In the genomic region with DNA sequence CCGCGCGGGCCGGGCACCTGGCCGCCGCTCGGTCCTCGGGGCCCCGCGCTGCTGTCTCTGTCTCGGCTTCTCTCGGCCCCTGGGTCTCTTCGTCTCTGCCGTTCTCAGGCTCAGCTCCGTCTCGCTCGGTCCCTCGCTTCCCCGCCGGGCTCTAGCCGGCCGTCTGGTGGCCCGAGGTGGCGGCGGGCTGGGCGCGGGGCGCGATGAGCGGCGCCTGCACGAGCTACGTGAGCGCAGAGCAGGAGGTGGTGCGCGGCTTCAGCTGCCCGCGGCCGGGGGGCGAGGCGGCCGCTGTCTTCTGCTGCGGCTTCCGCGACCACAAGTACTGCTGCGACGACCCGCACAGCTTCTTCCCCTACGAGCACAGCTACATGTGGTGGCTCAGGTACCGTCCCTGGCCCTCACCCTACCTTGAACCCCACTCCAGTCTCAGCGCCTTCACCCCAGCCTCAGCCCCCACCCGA, we compare ENCODE assay signal across 9 cellular contexts. TPM values are rescaled to one million over a fixed set of nuclear protein-coding genes. Genes with fewer than 3 reads are reported as not detected.
DNase-seq lines count a peak whose midpoint lies in the region; ATAC-seq and TF ChIP-seq lines count a peak whose summit lies in the region.
"Had no signal": no experiment of that assay in that cellular context is flagged by ENCODE, and none has a peak within 500 bp of the region (broad histone marks: within the 10 kb centered on the region; RNA-seq: fewer than 3 reads in every experiment).

No MANE protein-coding gene starts in this region.

- H3K9me3 Mint-ChIP-seq in naive B cell, result no peaks in the 10 kb centered on the region

- peak overlapping the region; percentile 42 for H3K4me3 ChIP-seq in choroid plexus epithelial cell (ENCODE audit: low read depth, low read length)
- peak overlapping the region; percentile 42 to 57 for H3K4me3 ChIP-seq in vagina

- no peak for TF ChIP-seq CTCF in choroid plexus epithelial cell (conservative IDR thresholded peaks at IDR 0.05; ENCODE audit: low read depth, low read length)
- TF ChIP-seq CTCF in vagina (IDR thresholded peaks at IDR 0.05), result no peak

- H3K4me3 Mint-ChIP-seq in T-helper 17 cell, result peak overlapping the region; percentile 94
- peak overlapping the region; percentile 88 to 100 (median 95) for H3K4me3 Mint-ChIP-seq in naive B cell

- H3K4me1 ChIP-seq in ES-I3 (ENCODE audit: insufficient read depth, low read length) (no peaks in the 10 kb centered on the region; the same call in 1 of the 2 replicates), vagina (peaks cover 23% of the 10 kb centered on the region)

- peaks cover 57% of the 10 kb centered on the region for H3K4me1 Mint-ChIP-seq in T-helper 17 cell
- peaks cover 63 to 82% (median 70%) of the 10 kb centered on the region in 3 donors for H3K4me1 Mint-ChIP-seq in naive B cell

- peaks cover 6% of the 10 kb centered on the region for H3K36me3 Mint-ChIP-seq in T-helper 17 cell (ENCODE audit: low read depth)
- peaks cover 0 to 9% of the 10 kb centered on the region in 2 donors for H3K36me3 Mint-ChIP-seq in naive B cell

- in situ Hi-C loops in ACHN (cut with HindIII; ENCODE audit: low pct_ligation_motif_present, low pct_unique_long_range_greater_than_20kb, low sequenced_read_pairs), result no loop called here

- H3K36me3 ChIP-seq in ES-I3 (ENCODE audit: insufficient read depth, low read length) (no peaks in the 10 kb centered on the region), vagina (no peaks in the 10 kb centered on the region)

- DNase-seq in T-helper 17 cell (peak; percentile 22 to 25 (median 24)), choroid plexus epithelial cell (ENCODE audit: low read depth) (no peak), naive B cell (peak; percentile 57), vagina (ENCODE audit: extremely low spot score in 2 of 2) (no peak), ACHN (no peak)

- H3K27ac ChIP-seq in vagina, result peak overlapping the region; percentile 33

- peak overlapping the region; percentile 100 for H3K27ac Mint-ChIP-seq in T-helper 17 cell
- peak overlapping the region; percentile 96 to 99 (median 98) for H3K27ac Mint-ChIP-seq in naive B cell

- peaks cover 4% of the 10 kb centered on the region for H3K27me3 ChIP-seq in vagina

- peak overlapping the region; percentile 28; the same call in 1 of the 2 replicates for H3K9ac ChIP-seq in ES-I3 (ENCODE audit: low read depth, low read length)

- H3K9me3 ChIP-seq in ES-I3 (ENCODE audit: control insufficient read depth, insufficient read depth, low read length), result 0 out of 2 replicates have a peak, but pooled peaks cover 5% of the 10 kb centered on the region
- no peaks in the 10 kb centered on the region for H3K9me3 ChIP-seq in T-helper 17 cell (ENCODE audit: control insufficient read depth, low read length, poor library complexity, severe bottlenecking)
- H3K9me3 ChIP-seq in vagina, result no peaks in the 10 kb centered on the region

- ATAC-seq in T-helper 17 cell (peak; percentile 16), naive B cell (ENCODE audit: low read depth in 2 of 2) (peak; percentile 3 to 4), HG02798 (IDR thresholded peaks at IDR 0.05; ENCODE audit: poor library complexity, unreplicated experiment) (no peak), GM19023 (IDR thresholded peaks at IDR 0.05; ENCODE audit: unreplicated experiment) (no peak)

- H3K27me3 Mint-ChIP-seq in T-helper 17 cell, result no peaks in the 10 kb centered on the region
- no peaks in the 10 kb centered on the region for H3K27me3 Mint-ChIP-seq in naive B cell

- intact Hi-C loops in vagina (cut with DNase I), result no loop called here

- no peak for TF ChIP-seq POLR2A in vagina (IDR thresholded peaks at IDR 0.05)

RNA-seq across cellular contexts. Expression of a gene that starts 0.4 kb away (rescaled TPM):
- 10 to 100 TPM; 33.1 to 41.9 TPM for total RNA-seq in T-helper 17 cell
- 10 to 100 TPM in 5 of 6 donors, 1 to 10 TPM in 1; 7.4 to 19.6 (median 15.7) TPM for polyA plus RNA-seq in naive B cell (ENCODE audit: low read depth in 6 of 6)
- total RNA-seq in vagina, result 3.2 TPM
- total RNA-seq: lower leg skin had no signal

RNA-seq across cellular contexts. Expression of a gene that starts 31.2 kb away (rescaled TPM):
- total RNA-seq in T-helper 17 cell (10 to 100 TPM; 13.4 to 13.9 TPM), vagina (9.8 TPM)
- 10 to 100 TPM; 22.2 to 49.8 (median 34.8) TPM for polyA plus RNA-seq in naive B cell (ENCODE audit: low read depth in 6 of 6)

Comparison
In these comparisons a context has a peak if more than half of its experiments do, and no peak if none do; other contexts are left out.
1. ATAC-seq: peak in T-helper 17 cell (single experiment) and naive B cell (2 of 2); none in HG02798 (single experiment) and GM19023 (single experiment).
2. DNase-seq: peak in T-helper 17 cell (3 of 3) and naive B cell (single experiment); none in choroid plexus epithelial cell (single experiment), vagina (0 of 2) and ACHN (single experiment).